ENCODE assay signal across 1 cellular context in genomic region chr18:3245185-3245564, GRCh38.
TF ChIP-seq lines count a peak whose summit lies in the region.

No MANE protein-coding gene starts in this region.

TF ChIP-seq in H1, 55 proteins besides CTCF, POLR2A, EP300 and RAD21:
- TF ChIP-seq RNF2 (IDR thresholded peaks at IDR 0.05; ENCODE audit: borderline replicate concordance, low read depth, low read length, missing control alignments, poor library complexity, severe bottlenecking) (no peak), ZNF274 (IDR thresholded peaks at IDR 0.05; ENCODE audit: borderline replicate concordance, extremely low read depth, low read length) (no peak), HDAC6 (IDR thresholded peaks at IDR 0.05; ENCODE audit: low read depth, low read length) (no peak), SP4 (IDR thresholded peaks at IDR 0.05; ENCODE audit: low read length) (no peak), MAX (IDR thresholded peaks at IDR 0.05) (no peak), TEAD4 (IDR thresholded peaks at IDR 0.05; ENCODE audit: low read depth, low read length) (no peak), FOSL1 (IDR thresholded peaks at IDR 0.05; ENCODE audit: insufficient read depth, low read depth, low read length) (no peak)
